Comparison of ENCODE assay signal across 29 cellular contexts in the genomic region with DNA sequence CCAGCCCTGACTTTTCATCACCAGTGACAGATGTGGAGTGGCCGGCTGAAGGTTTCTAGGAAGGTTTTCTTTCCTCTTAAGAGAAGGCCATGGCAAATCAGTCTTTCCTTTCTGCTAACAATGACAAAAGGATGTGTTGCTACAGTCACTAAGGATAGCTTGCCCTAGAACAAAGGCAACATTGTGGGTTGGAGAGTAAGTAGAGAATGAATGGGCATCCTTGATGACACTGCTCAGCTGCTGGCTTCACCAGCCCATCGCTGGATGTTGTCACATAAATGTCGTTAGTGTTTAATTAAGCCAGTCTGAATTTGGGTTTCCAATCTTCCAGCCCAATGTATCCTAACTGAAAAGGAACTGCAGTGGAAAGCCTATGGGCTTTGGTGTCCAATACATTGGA.
"Had no signal": no experiment of that assay in that cellular context is flagged by ENCODE, and none has a peak within 500 bp of the region (broad histone marks: within the 10 kb centered on the region; RNA-seq: fewer than 3 reads in every experiment).

No MANE protein-coding gene starts in this region.

- H3K27ac ChIP-seq: esophagus squamous epithelium, gastrocnemius medialis, heart left ventricle, hepatocyte, lower lobe of right lung, ovary, right atrium auricular region, testis, tibial artery had no signal

- H3K4me1 Mint-ChIP-seq: naive thymus-derived CD8-positive, alpha-beta T cell; stimulated activated naive CD8-positive, alpha-beta T cell treated with anti-CD3 and anti-CD28 coated beads, Interleukin-15, amount 100 ng/mL, for 72 hours had no signal

- H3K27me3 Mint-ChIP-seq: effector memory CD8-positive, alpha-beta T cell; memory B cell; naive thymus-derived CD8-positive, alpha-beta T cell; stimulated activated naive CD8-positive, alpha-beta T cell treated with anti-CD3 and anti-CD28 coated beads, Interleukin-15, amount 100 ng/mL, for 72 hours had no signal

- H3K9me3 Mint-ChIP-seq: effector memory CD8-positive, alpha-beta T cell; memory B cell; naive thymus-derived CD8-positive, alpha-beta T cell; nephron progenitor cell; stimulated activated naive CD8-positive, alpha-beta T cell treated with anti-CD3 and anti-CD28 coated beads, Interleukin-15, amount 100 ng/mL, for 72 hours; type B pancreatic cell had no signal

- H3K27ac Mint-ChIP-seq: effector memory CD8-positive, alpha-beta T cell; memory B cell; stimulated activated naive CD8-positive, alpha-beta T cell treated with anti-CD3 and anti-CD28 coated beads, Interleukin-15, amount 100 ng/mL, for 72 hours; type B pancreatic cell had no signal

- H3K4me3 Mint-ChIP-seq: effector memory CD8-positive, alpha-beta T cell; memory B cell; naive thymus-derived CD8-positive, alpha-beta T cell; nephron progenitor cell; stimulated activated naive CD8-positive, alpha-beta T cell treated with anti-CD3 and anti-CD28 coated beads, Interleukin-15, amount 100 ng/mL, for 72 hours; type B pancreatic cell had no signal

- H3K9me3 ChIP-seq: esophagus squamous epithelium, gastrocnemius medialis, heart left ventricle, lower lobe of right lung, ovary, right atrium auricular region, testis, tibial artery had no signal

- H2AFZ ChIP-seq: hepatocyte had no signal

- H3K36me3 Mint-ChIP-seq: type B pancreatic cell had no signal

- DNase-seq: cerebellar nuclear complex; cortex of kidney; effector memory CD8-positive, alpha-beta T cell; erythroblast; esophagus squamous epithelium; gastrocnemius medialis; heart left ventricle; islet precursor cell; kidney glomerular epithelial cell; left colon; left ventricle myocardium superior; lower lobe of right lung; naive thymus-derived CD8-positive, alpha-beta T cell; nephron progenitor cell; occipital lobe; ovary; stimulated activated CD4-positive, alpha-beta T cell treated with anti-CD3 and anti-CD28 coated beads, Interleukin-12 subunit alpha, Interleukin-12 subunit beta, amount 100 ng/mL, for 4 hours; stimulated activated CD4-positive, alpha-beta T cell treated with anti-CD3 and anti-CD28 coated beads, Interleukin-1b, Interleukin-23, amount 100 ng/mL, for 48 hours; stimulated activated CD4-positive, alpha-beta T cell treated with anti-CD3 and anti-CD28 coated beads, Interleukin-4, amount 100 ng/mL, for 1 hour; stimulated activated CD8-positive, alpha-beta memory T cell treated with anti-CD3 and anti-CD28 coated beads, Interleukin-4, amount 100 ng/mL, for 48 hours; stimulated activated naive CD4-positive, alpha-beta T cell; stimulated activated naive CD8-positive, alpha-beta T cell treated with anti-CD3 and anti-CD28 coated beads, Interleukin-15, amount 100 ng/mL, for 72 hours; testis; tibial artery had no signal

- H3K27me3 ChIP-seq: esophagus squamous epithelium, gastrocnemius medialis, heart left ventricle, hepatocyte, ovary, right atrium auricular region, testis, tibial artery had no signal

- H3K4me1 ChIP-seq: esophagus squamous epithelium, gastrocnemius medialis, heart left ventricle, lower lobe of right lung, right atrium auricular region, testis, tibial artery had no signal

- H3K4me2 ChIP-seq: hepatocyte, smooth muscle cell had no signal

- H3K79me2 ChIP-seq: hepatocyte had no signal
